Comparison of ENCODE assay signal across 23 cellular contexts in genomic region chr7:40527723-40528122, GRCh38.
"Had no signal": no experiment of that assay in that cellular context is flagged by ENCODE, and none has a peak within 500 bp of the region (broad histone marks: within the 10 kb centered on the region; RNA-seq: fewer than 3 reads in every experiment).

No MANE protein-coding gene starts in this region.

- H3K27me3 ChIP-seq: body of pancreas, dorsolateral prefrontal cortex, neutrophil, ovary, right lobe of liver had no signal

- ATAC-seq: activated naive CD8-positive, alpha-beta T cell treated with anti-CD3 and anti-CD28 coated beads, Interleukin-2, amount 50 U/mL, for 24 hours; body of pancreas; left cardiac atrium; left ventricle myocardium superior; right lobe of liver had no signal

- H3K9me3 ChIP-seq: body of pancreas, neutrophil, ovary, right lobe of liver had no signal

- H3K4me3 ChIP-seq: body of pancreas, coronary artery, dorsolateral prefrontal cortex, ovary, right lobe of liver had no signal

- H3K27ac ChIP-seq: body of pancreas, dorsolateral prefrontal cortex, neutrophil, ovary, right lobe of liver had no signal

- DNase-seq: activated CD4-positive, alpha-beta memory T cell treated with anti-CD3 and anti-CD28 coated beads, Interleukin-2, amount 10 ng/mL, durations not matched to agents 7 days and 5 days; activated CD4-positive, alpha-beta T cell treated with anti-CD3 and anti-CD28 coated beads, Interleukin-2, amount 10 ng/mL, durations not matched to agents 24 days and 14 days; activated CD4-positive, CD25-positive, alpha-beta regulatory T cell treated with anti-CD3 and anti-CD28 coated beads, Interleukin-2, amount 50 U/mL, for 72 hours; activated naive CD8-positive, alpha-beta T cell treated with anti-CD3 and anti-CD28 coated beads, Interleukin-2, amount 50 U/mL, for 24 hours; activated T-cell treated with anti-CD3 and anti-CD28 coated beads, Interleukin-2, amount 50 U/mL, for 48 hours; body of pancreas; dorsolateral prefrontal cortex; effector memory CD4-positive, alpha-beta T cell; erythroblast; glutamatergic neuron; islet precursor cell; left cardiac atrium; left ventricle myocardium superior; naive B cell; nephron progenitor cell; ovary; right lobe of liver; stimulated activated CD4-positive, alpha-beta T cell treated with anti-CD3 and anti-CD28 coated beads, Interleukin-2, amount 100 ng/mL, for 48 hours; stimulated activated naive CD4-positive, alpha-beta T cell treated with Interleukin-2 at 50 U/mL for 16 hours; T-helper 2 cell; trophoblast cell had no signal

- H3K4me1 ChIP-seq: body of pancreas, right lobe of liver had no signal

- H3K36me3 ChIP-seq: neutrophil, ovary, right lobe of liver had no signal
